1 cellular context compared by ENCODE assay signal in the genomic region with DNA sequence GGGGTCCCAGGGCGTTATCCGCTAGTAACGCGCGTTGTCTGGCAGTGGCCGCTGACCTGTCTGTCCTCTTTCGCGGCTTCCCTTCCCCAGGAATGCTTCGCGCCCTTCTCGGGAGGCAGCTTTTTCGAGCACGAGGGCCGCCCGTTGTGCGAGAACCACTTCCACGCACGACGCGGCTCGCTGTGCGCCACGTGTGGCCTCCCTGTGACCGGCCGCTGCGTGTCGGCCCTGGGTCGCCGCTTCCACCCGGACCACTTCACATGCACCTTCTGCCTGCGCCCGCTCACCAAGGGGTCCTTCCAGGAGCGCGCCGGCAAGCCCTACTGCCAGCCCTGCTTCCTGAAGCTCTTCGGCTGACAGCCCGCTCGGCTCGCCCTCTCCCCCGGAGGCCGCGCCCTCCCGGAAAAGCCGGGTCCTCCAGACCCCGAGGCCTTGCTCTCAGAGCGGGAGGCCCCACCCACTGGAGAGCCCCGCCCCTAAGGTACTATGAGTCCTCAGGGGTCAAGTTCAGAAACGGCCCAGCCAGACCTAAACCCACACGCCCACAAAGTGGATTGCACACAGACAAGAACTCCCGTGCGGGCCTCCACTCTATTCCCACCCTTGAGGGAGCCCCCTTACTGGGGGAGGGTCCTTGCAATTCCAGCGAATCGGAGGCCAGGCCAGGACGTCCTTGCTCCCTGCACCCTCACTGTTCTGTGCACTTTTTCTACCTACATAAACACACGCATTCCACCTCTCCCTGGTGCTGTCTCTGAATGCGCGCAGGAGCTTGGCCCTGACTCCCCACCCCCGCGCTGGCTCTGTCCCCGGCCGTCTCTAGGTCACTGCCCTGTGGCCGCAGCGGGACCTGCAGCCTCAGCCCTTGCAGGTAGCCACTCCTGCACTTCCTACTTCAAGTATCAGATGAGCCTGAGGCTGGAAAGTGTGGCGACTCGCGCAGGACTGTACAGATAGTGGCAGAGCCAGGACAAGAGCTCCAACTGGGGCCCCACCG.
TF ChIP-seq lines count a peak whose summit lies in the region.

No MANE protein-coding gene starts in this region.

TF ChIP-seq in HepG2, 621 proteins besides CTCF, POLR2A, EP300 and RAD21 (continued from another document and continues in another):
- TF ChIP-seq ZNF720 (CRISPR knock-in tag; IDR thresholded peaks at IDR 0.05), result no peak
- peak; percentile 72 for TF ChIP-seq ZNF441 (CRISPR knock-in tag; IDR thresholded peaks at IDR 0.05; ENCODE audit: borderline replicate concordance)
- peak; percentile 66 for TF ChIP-seq PHF20 (CRISPR knock-in tag; IDR thresholded peaks at IDR 0.05)
- peak; percentile 40 for TF ChIP-seq SRY (CRISPR knock-in tag; IDR thresholded peaks at IDR 0.05)
- no peak for TF ChIP-seq ZNF33A (CRISPR knock-in tag; IDR thresholded peaks at IDR 0.05; ENCODE audit: borderline replicate concordance)
- TF ChIP-seq, protein P1, sequence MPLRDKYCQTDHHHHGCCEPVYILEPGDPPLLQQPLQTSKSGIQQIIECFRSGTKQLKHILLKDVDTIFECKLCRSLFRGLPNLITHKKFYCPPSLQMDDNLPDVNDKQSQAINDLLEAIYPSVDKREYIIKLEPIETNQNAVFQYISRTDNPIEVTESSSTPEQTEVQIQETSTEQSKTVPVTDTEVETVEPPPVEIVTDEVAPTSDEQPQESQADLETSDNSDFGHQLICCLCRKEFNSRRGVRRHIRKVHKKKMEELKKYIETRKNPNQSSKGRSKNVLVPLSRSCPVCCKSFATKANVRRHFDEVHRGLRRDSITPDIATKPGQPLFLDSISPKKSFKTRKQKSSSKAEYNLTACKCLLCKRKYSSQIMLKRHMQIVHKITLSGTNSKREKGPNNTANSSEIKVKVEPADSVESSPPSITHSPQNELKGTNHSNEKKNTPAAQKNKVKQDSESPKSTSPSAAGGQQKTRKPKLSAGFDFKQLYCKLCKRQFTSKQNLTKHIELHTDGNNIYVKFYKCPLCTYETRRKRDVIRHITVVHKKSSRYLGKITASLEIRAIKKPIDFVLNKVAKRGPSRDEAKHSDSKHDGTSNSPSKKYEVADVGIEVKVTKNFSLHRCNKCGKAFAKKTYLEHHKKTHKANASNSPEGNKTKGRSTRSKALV (CRISPR knock-in tag; IDR thresholded peaks at IDR 0.05), result peak; percentile 71; the same call in 1 of the 2 replicates
- TF ChIP-seq ZFP82 (CRISPR knock-in tag; IDR thresholded peaks at IDR 0.05; ENCODE audit: borderline replicate concordance), result no peak
- TF ChIP-seq SMAD9 (CRISPR knock-in tag; IDR thresholded peaks at IDR 0.05), result no peak
- TF ChIP-seq SP140L (CRISPR knock-in tag; IDR thresholded peaks at IDR 0.05; ENCODE audit: borderline replicate concordance), result no peak
- peak; percentile 91; the same call in 1 of the 2 replicates for TF ChIP-seq ZNF292 (CRISPR knock-in tag; IDR thresholded peaks at IDR 0.05; ENCODE audit: borderline replicate concordance, low read depth)
- TF ChIP-seq ELF3 (CRISPR knock-in tag; IDR thresholded peaks at IDR 0.05), result no peak; the same call in none of the 2 replicates
- no peak for TF ChIP-seq RBM22 (optimal IDR thresholded peaks at IDR 0.05; ENCODE audit: low read length)
- TF ChIP-seq TOE1 (CRISPR knock-in tag; IDR thresholded peaks at IDR 0.05), result no peak
- no peak for TF ChIP-seq ZNF572 (CRISPR knock-in tag; IDR thresholded peaks at IDR 0.05)
- no peak for TF ChIP-seq KLF11 (CRISPR knock-in tag; IDR thresholded peaks at IDR 0.05)
- TF ChIP-seq, protein P2, sequence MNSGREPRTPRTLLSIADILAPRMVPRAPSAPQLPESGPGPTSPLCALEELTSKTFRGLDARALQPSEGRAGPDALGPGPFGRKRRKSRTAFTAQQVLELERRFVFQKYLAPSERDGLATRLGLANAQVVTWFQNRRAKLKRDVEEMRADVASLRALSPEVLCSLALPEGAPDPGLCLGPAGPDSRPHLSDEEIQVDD (CRISPR knock-in tag; IDR thresholded peaks at IDR 0.05; ENCODE audit: borderline replicate concordance), result peak; percentile 79; the same call in 1 of the 2 replicates
- TF ChIP-seq, protein P3, sequence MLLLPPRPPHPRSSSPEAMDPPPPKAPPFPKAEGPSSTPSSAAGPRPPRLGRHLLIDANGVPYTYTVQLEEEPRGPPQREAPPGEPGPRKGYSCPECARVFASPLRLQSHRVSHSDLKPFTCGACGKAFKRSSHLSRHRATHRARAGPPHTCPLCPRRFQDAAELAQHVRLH (CRISPR knock-in tag; IDR thresholded peaks at IDR 0.05; ENCODE audit: borderline replicate concordance, low read depth), result peak; percentile 10; the same call in 1 of the 2 replicates
- TF ChIP-seq ZNF891 (CRISPR knock-in tag; IDR thresholded peaks at IDR 0.05), result 0 out of 2 replicates have a peak, but pooled peaks have one; percentile 35
- TF ChIP-seq, protein P4, sequence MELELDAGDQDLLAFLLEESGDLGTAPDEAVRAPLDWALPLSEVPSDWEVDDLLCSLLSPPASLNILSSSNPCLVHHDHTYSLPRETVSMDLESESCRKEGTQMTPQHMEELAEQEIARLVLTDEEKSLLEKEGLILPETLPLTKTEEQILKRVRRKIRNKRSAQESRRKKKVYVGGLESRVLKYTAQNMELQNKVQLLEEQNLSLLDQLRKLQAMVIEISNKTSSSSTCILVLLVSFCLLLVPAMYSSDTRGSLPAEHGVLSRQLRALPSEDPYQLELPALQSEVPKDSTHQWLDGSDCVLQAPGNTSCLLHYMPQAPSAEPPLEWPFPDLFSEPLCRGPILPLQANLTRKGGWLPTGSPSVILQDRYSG (CRISPR knock-in tag; IDR thresholded peaks at IDR 0.05), result no peak
- no peak for TF ChIP-seq CBX1 (IDR thresholded peaks at IDR 0.05; ENCODE audit: low read depth)
- peak; percentile 93 for TF ChIP-seq TOPORS (CRISPR knock-in tag; IDR thresholded peaks at IDR 0.05)
- no peak; the same call in 1 of the 2 replicates for TF ChIP-seq RFXAP (CRISPR knock-in tag; IDR thresholded peaks at IDR 0.05; ENCODE audit: borderline replicate concordance)
- peak; percentile 34; the same call in 1 of the 2 replicates for TF ChIP-seq NRL (CRISPR knock-in tag; IDR thresholded peaks at IDR 0.05; ENCODE audit: borderline replicate concordance)
- TF ChIP-seq ZNF790 (CRISPR knock-in tag; IDR thresholded peaks at IDR 0.05; ENCODE audit: borderline replicate concordance), result no peak
- TF ChIP-seq WIZ (CRISPR knock-in tag; IDR thresholded peaks at IDR 0.05), result 0 out of 2 replicates have a peak, but pooled peaks have one; percentile 33
- TF ChIP-seq MAFG (CRISPR knock-in tag; IDR thresholded peaks at IDR 0.05), result peak; percentile 59; the same call in 1 of the 2 replicates
- TF ChIP-seq ZFY (CRISPR knock-in tag; IDR thresholded peaks at IDR 0.05), result peak; percentile 75
- TF ChIP-seq ZNF12 (CRISPR knock-in tag; IDR thresholded peaks at IDR 0.05), result no peak
- TF ChIP-seq SMARCC2 (IDR thresholded peaks at IDR 0.05), result no peak
- TF ChIP-seq, protein P5, sequence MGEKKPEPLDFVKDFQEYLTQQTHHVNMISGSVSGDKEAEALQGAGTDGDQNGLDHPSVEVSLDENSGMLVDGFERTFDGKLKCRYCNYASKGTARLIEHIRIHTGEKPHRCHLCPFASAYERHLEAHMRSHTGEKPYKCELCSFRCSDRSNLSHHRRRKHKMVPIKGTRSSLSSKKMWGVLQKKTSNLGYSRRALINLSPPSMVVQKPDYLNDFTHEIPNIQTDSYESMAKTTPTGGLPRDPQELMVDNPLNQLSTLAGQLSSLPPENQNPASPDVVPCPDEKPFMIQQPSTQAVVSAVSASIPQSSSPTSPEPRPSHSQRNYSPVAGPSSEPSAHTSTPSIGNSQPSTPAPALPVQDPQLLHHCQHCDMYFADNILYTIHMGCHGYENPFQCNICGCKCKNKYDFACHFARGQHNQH (CRISPR knock-in tag; IDR thresholded peaks at IDR 0.05), result peak; percentile 71
- TF ChIP-seq, protein P6, sequence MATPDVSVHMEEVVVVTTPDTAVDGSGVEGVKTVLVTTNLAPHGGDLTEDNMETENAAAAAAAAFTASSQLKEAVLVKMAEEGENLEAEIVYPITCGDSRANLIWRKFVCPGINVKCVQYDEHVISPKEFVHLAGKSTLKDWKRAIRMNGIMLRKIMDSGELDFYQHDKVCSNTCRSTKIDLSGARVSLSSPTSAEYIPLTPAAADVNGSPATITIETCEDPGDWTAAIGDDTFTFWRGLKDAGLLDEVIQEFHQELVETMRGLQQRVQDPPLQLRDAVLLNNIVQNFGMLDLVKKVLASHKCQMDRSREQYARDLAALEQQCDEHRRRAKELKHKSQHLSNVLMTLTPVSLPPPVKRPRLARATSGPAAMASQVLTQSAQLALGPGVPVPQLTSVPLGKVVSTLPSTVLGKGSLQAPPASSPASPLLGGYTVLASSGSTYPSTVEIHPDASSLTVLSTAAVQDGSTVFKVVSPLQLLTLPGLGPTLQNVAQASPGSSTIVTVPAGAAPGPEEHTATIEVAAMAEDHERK (CRISPR knock-in tag; IDR thresholded peaks at IDR 0.05; ENCODE audit: low read depth), result no peak
- peak; percentile 69 for TF ChIP-seq TBL1XR1 (IDR thresholded peaks at IDR 0.05; ENCODE audit: borderline replicate concordance, low read length, partially characterized antibody)
- TF ChIP-seq SNRNP70 (IDR thresholded peaks at IDR 0.05; ENCODE audit: low read depth, low read length), result no peak
- TF ChIP-seq ISX (CRISPR knock-in tag; conservative IDR thresholded peaks at IDR 0.05), result no peak
- TF ChIP-seq ZBTB42 (CRISPR knock-in tag; IDR thresholded peaks at IDR 0.05), result no peak
- peak; percentile 70 for TF ChIP-seq HNRNPLL (IDR thresholded peaks at IDR 0.05; ENCODE audit: low read depth, low read length, poor library complexity, severe bottlenecking)
- peak; percentile 97 for TF ChIP-seq ZNF713 (CRISPR knock-in tag; IDR thresholded peaks at IDR 0.05)
- peak; percentile 60 for TF ChIP-seq FOXO1 (CRISPR knock-in tag; IDR thresholded peaks at IDR 0.05)
- TF ChIP-seq, protein P7, sequence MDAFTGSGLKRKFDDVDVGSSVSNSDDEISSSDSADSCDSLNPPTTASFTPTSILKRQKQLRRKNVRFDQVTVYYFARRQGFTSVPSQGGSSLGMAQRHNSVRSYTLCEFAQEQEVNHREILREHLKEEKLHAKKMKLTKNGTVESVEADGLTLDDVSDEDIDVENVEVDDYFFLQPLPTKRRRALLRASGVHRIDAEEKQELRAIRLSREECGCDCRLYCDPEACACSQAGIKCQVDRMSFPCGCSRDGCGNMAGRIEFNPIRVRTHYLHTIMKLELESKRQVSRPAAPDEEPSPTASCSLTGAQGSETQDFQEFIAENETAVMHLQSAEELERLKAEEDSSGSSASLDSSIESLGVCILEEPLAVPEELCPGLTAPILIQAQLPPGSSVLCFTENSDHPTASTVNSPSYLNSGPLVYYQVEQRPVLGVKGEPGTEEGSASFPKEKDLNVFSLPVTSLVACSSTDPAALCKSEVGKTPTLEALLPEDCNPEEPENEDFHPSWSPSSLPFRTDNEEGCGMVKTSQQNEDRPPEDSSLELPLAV (CRISPR knock-in tag; conservative IDR thresholded peaks at IDR 0.05; ENCODE audit: low read depth), result no peak
- peak; percentile 13; the same call in 1 of the 2 replicates for TF ChIP-seq ZNF746 (CRISPR knock-in tag; IDR thresholded peaks at IDR 0.05)
- TF ChIP-seq CREM (IDR thresholded peaks at IDR 0.05), result peak; percentile 60; the same call in 1 of the 2 replicates
- no peak for TF ChIP-seq CREM (CRISPR knock-in tag; IDR thresholded peaks at IDR 0.05)
- TF ChIP-seq RXRB (CRISPR knock-in tag; IDR thresholded peaks at IDR 0.05; ENCODE audit: borderline replicate concordance), result peak; percentile 81
- TF ChIP-seq ZNF350 (CRISPR knock-in tag; IDR thresholded peaks at IDR 0.05; ENCODE audit: borderline replicate concordance, low read depth), result peak; percentile 69; the same call in 1 of the 2 replicates
- no peak for TF ChIP-seq SRSF4 (IDR thresholded peaks at IDR 0.05; ENCODE audit: low read depth, low read length, poor library complexity, severe bottlenecking)
- no peak for TF ChIP-seq KDM1A (CRISPR knock-in tag; IDR thresholded peaks at IDR 0.05)
- TF ChIP-seq, protein P8, sequence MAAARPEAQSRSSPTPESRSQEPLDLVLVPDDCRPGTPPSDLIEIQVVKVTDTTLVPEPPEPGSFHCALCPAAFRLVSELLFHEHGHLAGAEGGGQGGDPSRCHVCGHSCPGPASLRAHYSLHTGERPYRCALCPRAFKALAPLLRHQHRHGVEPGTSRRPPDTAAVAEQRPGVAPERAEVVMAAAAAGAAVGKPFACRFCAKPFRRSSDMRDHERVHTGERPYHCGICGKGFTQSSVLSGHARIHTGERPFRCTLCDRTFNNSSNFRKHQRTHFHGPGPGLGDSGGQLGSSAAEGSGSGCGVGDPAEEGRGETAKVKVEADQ (CRISPR knock-in tag; IDR thresholded peaks at IDR 0.05; ENCODE audit: borderline replicate concordance), result 0 out of 2 replicates have a peak, but pooled peaks have one; percentile 26
- no peak for TF ChIP-seq ZNF709 (CRISPR knock-in tag; IDR thresholded peaks at IDR 0.05)
- TF ChIP-seq, protein P9, sequence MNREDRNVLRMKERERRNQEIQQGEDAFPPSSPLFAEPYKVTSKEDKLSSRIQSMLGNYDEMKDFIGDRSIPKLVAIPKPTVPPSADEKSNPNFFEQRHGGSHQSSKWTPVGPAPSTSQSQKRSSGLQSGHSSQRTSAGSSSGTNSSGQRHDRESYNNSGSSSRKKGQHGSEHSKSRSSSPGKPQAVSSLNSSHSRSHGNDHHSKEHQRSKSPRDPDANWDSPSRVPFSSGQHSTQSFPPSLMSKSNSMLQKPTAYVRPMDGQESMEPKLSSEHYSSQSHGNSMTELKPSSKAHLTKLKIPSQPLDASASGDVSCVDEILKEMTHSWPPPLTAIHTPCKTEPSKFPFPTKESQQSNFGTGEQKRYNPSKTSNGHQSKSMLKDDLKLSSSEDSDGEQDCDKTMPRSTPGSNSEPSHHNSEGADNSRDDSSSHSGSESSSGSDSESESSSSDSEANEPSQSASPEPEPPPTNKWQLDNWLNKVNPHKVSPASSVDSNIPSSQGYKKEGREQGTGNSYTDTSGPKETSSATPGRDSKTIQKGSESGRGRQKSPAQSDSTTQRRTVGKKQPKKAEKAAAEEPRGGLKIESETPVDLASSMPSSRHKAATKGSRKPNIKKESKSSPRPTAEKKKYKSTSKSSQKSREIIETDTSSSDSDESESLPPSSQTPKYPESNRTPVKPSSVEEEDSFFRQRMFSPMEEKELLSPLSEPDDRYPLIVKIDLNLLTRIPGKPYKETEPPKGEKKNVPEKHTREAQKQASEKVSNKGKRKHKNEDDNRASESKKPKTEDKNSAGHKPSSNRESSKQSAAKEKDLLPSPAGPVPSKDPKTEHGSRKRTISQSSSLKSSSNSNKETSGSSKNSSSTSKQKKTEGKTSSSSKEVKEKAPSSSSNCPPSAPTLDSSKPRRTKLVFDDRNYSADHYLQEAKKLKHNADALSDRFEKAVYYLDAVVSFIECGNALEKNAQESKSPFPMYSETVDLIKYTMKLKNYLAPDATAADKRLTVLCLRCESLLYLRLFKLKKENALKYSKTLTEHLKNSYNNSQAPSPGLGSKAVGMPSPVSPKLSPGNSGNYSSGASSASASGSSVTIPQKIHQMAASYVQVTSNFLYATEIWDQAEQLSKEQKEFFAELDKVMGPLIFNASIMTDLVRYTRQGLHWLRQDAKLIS (CRISPR knock-in tag; IDR thresholded peaks at IDR 0.05), result no peak
- TF ChIP-seq ONECUT2 (CRISPR knock-in tag; IDR thresholded peaks at IDR 0.05), result no peak
- TF ChIP-seq, protein P10, sequence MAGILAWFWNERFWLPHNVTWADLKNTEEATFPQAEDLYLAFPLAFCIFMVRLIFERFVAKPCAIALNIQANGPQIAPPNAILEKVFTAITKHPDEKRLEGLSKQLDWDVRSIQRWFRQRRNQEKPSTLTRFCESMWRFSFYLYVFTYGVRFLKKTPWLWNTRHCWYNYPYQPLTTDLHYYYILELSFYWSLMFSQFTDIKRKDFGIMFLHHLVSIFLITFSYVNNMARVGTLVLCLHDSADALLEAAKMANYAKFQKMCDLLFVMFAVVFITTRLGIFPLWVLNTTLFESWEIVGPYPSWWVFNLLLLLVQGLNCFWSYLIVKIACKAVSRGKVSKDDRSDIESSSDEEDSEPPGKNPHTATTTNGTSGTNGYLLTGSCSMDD (CRISPR knock-in tag; IDR thresholded peaks at IDR 0.05), result peak; percentile 83; the same call in 1 of the 2 replicates
- TF ChIP-seq AGO2 (optimal IDR thresholded peaks at IDR 0.05; ENCODE audit: low read depth, low read length), result peak; percentile 42
- TF ChIP-seq ZNF724P (CRISPR knock-in tag; IDR thresholded peaks at IDR 0.05; ENCODE audit: borderline replicate concordance), result no peak
